In the genomic region with DNA sequence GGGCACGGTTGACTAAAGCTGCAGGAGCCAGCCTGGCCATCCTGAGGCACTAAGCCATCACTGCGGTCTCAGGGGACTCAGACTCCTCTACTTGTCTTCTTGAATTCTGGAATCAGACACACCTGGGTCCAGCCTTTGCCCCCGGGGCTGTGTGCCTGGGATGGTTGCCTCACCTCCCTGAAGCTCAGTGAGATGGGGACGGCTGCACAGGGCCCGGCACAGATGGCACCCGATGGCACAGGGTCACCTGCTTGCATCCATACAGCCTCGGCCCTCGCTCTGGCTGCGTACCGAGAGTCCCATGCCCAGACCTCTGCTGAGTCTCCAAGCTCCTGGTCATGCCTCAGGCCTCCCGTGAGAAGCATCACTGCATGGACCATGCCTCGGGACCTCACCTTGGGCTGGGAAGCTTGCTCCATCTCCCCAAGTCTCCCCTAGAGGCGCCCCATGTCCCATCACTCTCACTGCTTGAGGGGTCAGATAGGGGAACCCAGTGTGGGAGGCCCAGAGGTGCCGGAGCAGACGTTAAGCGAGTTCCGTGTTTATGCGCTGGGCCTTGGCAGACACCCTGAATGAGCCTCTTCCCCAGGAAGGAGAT, we compare ENCODE assay signal across 12 cellular contexts.
DNase-seq lines count a peak whose midpoint lies in the region; ATAC-seq lines count a peak whose summit lies in the region.
"Had no signal": no experiment of that assay in that cellular context is flagged by ENCODE, and none has a peak within 500 bp of the region (broad histone marks: within the 10 kb centered on the region; RNA-seq: fewer than 3 reads in every experiment).

No MANE protein-coding gene starts in this region.

- no peak overlapping the region for H2BK120ac ChIP-seq in mesendoderm (ENCODE audit: low read depth, low read length)

- H3K23ac ChIP-seq in mesendoderm (ENCODE audit: low read length) = no peak overlapping the region

- H3K27ac Mint-ChIP-seq in activated CD4-positive, alpha-beta memory T cell treated with anti-CD3 and anti-CD28 coated beads, Interleukin-2, amount 10 ng/mL, durations not matched to agents 7 days and 5 days = peak overlapping the region; percentile 99
- peak overlapping the region; percentile 91 to 98 (median 97) for H3K27ac Mint-ChIP-seq in immature natural killer cell

- peaks cover 78% of the 10 kb centered on the region for H3K79me2 ChIP-seq in mesendoderm (ENCODE audit: control insufficient read depth, insufficient read depth, low read length)

- H2BK5ac ChIP-seq in mesendoderm (ENCODE audit: low read length) = no peak overlapping the region

- peak overlapping the region; percentile 90 for H3K4me3 Mint-ChIP-seq in activated CD4-positive, alpha-beta memory T cell treated with anti-CD3 and anti-CD28 coated beads, Interleukin-2, amount 10 ng/mL, durations not matched to agents 7 days and 5 days
- H3K4me3 Mint-ChIP-seq in immature natural killer cell = peak overlapping the region; percentile 68 to 92 (median 73)

- no peak overlapping the region for H2BK15ac ChIP-seq in mesendoderm (replicated peaks; ENCODE audit: low read depth)

- no peaks in the 10 kb centered on the region for H3K27me3 ChIP-seq in stomach smooth muscle (ENCODE audit: control insufficient read depth in 1 of 2, insufficient read depth in 2 of 2, low read length in 2 of 2)
- no peaks in the 10 kb centered on the region for H3K27me3 ChIP-seq in mesendoderm (ENCODE audit: insufficient read depth, low read length, poor library complexity)
- no peaks in the 10 kb centered on the region for H3K27me3 ChIP-seq in aorta (ENCODE audit: control insufficient read depth in 1 of 2, insufficient read depth in 2 of 2, low read length in 1 of 2)
- H3K27me3 ChIP-seq: heart left ventricle, pancreas had no signal

- H2AK5ac ChIP-seq in mesendoderm (ENCODE audit: low read length) = no peak overlapping the region

- H3K9me3 Mint-ChIP-seq in activated CD4-positive, alpha-beta memory T cell treated with anti-CD3 and anti-CD28 coated beads, Interleukin-2, amount 10 ng/mL, durations not matched to agents 7 days and 5 days = no peaks in the 10 kb centered on the region
- peaks cover 0 to 3% (median 0%) of the 10 kb centered on the region in 6 donors for H3K9me3 Mint-ChIP-seq in immature natural killer cell

- peak; percentile 54 for DNase-seq in activated T-cell treated with anti-CD3 and anti-CD28 coated beads, Interleukin-2, amount 50 U/mL, for 1 hour
- DNase-seq in activated T-cell treated with anti-CD3 and anti-CD28 coated beads for 4 hours (no peak), immature natural killer cell (no peak), mesendoderm (no peak), aorta (no peak), D341Med (ENCODE audit: low spot score) (no peak)
- DNase-seq in activated CD4-positive, alpha-beta memory T cell treated with anti-CD3 and anti-CD28 coated beads, Interleukin-2, amount 10 ng/mL, durations not matched to agents 7 days and 5 days = no peak
- DNase-seq: ACHN, NCI-H69, pancreas had no signal

- POLR2A ChIA-PET in activated CD4-positive, alpha-beta memory T cell treated with anti-CD3 and anti-CD28 coated beads, Interleukin-2, amount 10 ng/mL, durations not matched to agents 7 days and 5 days (lab: Charles Lee) = interaction anchor here (0.6 to 8.1 kb wide), 7 partner anchors 9 to 126 kb away, joined by 3 to 164 read pairs (median 5); no protein-coding TSS in a partner anchor

- H3K4me3 ChIP-seq in stomach smooth muscle (ENCODE audit: low read length in 2 of 2) = no peak overlapping the region
- no peak overlapping the region for H3K4me3 ChIP-seq in mesendoderm (ENCODE audit: low read length)
- H3K4me3 ChIP-seq in aorta (ENCODE audit: low read length in 2 of 2) = no peak overlapping the region
- H3K4me3 ChIP-seq: pancreas had no signal

- peaks cover 32% of the 10 kb centered on the region for H3K79me1 ChIP-seq in mesendoderm (ENCODE audit: low read length)

- H3K4me2 ChIP-seq in mesendoderm (ENCODE audit: low read length) = no peak overlapping the region

- no peak overlapping the region for H3K4ac ChIP-seq in mesendoderm (ENCODE audit: low read depth, low read length)

- H3K36me3 ChIP-seq in stomach smooth muscle (ENCODE audit: control insufficient read depth in 2 of 2, insufficient read depth in 2 of 2, low read length in 2 of 2) (peaks cover 0 to 6% of the 10 kb centered on the region in 2 donors), mesendoderm (ENCODE audit: control insufficient read depth, insufficient read depth, low read length) (no peaks in the 10 kb centered on the region), aorta (ENCODE audit: control insufficient read depth in 1 of 2, insufficient read depth in 2 of 2, low read length in 1 of 2) (no peaks in the 10 kb centered on the region)
- H3K36me3 ChIP-seq: heart left ventricle, pancreas had no signal

- no peak overlapping the region for H3K18ac ChIP-seq in mesendoderm (ENCODE audit: low read length)

- no CpG with 5 or more reads among the region's 18 CpGs for whole genome bisulfite sequencing in mesendoderm (ENCODE audit: extremely low coverage, insufficient coverage, low lambda C conversion rate)
- WGBS in aorta, 2 donors = 92 to 94% methylated on average over 18 of the region's 18 CpGs

- H3K36me3 Mint-ChIP-seq in activated CD4-positive, alpha-beta memory T cell treated with anti-CD3 and anti-CD28 coated beads, Interleukin-2, amount 10 ng/mL, durations not matched to agents 7 days and 5 days (ENCODE audit: low read depth) = peaks cover 79% of the 10 kb centered on the region
- H3K36me3 Mint-ChIP-seq in immature natural killer cell = peaks cover 7% of the 10 kb centered on the region in 3 donors

- H3K56ac ChIP-seq in mesendoderm (ENCODE audit: low read length) = no peak overlapping the region

- CTCF ChIA-PET in activated CD4-positive, alpha-beta memory T cell treated with anti-CD3 and anti-CD28 coated beads, Interleukin-2, amount 10 ng/mL, durations not matched to agents 7 days and 5 days (lab: Charles Lee) = interaction anchor here (1.4 kb wide), 1 partner anchor 16 kb away, joined by 5 read pairs; no protein-coding TSS in a partner anchor

- H4K5ac ChIP-seq in mesendoderm (ENCODE audit: low read length) = no peak overlapping the region

- peaks cover 80% of the 10 kb centered on the region for H3K4me1 Mint-ChIP-seq in activated CD4-positive, alpha-beta memory T cell treated with anti-CD3 and anti-CD28 coated beads, Interleukin-2, amount 10 ng/mL, durations not matched to agents 7 days and 5 days
- H3K4me1 Mint-ChIP-seq in immature natural killer cell = peaks cover 94 to 98% of the 10 kb centered on the region in 2 donors

- H3K27me3 Mint-ChIP-seq in activated CD4-positive, alpha-beta memory T cell treated with anti-CD3 and anti-CD28 coated beads, Interleukin-2, amount 10 ng/mL, durations not matched to agents 7 days and 5 days = no peaks in the 10 kb centered on the region
- H3K27me3 Mint-ChIP-seq in immature natural killer cell (ENCODE audit: low read depth in 3 of 3) = peaks cover 5 to 16% (median 11%) of the 10 kb centered on the region in 3 donors

- peaks cover 69% of the 10 kb centered on the region for H3K4me1 ChIP-seq in stomach smooth muscle (ENCODE audit: control insufficient read depth, insufficient read depth, low read length)
- H3K4me1 ChIP-seq in mesendoderm (ENCODE audit: control insufficient read depth, low read depth, low read length) = peaks cover 8% of the 10 kb centered on the region
- H3K4me1 ChIP-seq in aorta (ENCODE audit: control insufficient read depth in 1 of 2, insufficient read depth in 2 of 2, low read length in 2 of 2) = no peaks in the 10 kb centered on the region

- H3K9ac ChIP-seq in stomach smooth muscle (ENCODE audit: low read length in 2 of 2) (no peak overlapping the region), mesendoderm (ENCODE audit: low read length) (no peak overlapping the region)

- no peak for ATAC-seq in aorta (ENCODE audit: low FRiP score)
- ATAC-seq: pancreas had no signal

- intact Hi-C loops in aorta (cut with DNase I) = no loop called here

- H3K9me3 ChIP-seq in stomach smooth muscle (ENCODE audit: control insufficient read depth in 2 of 2, low read length in 2 of 2) (no peaks in the 10 kb centered on the region), aorta (ENCODE audit: control insufficient read depth, low read length) (no peaks in the 10 kb centered on the region)
- H3K9me3 ChIP-seq: heart left ventricle, pancreas had no signal

- no peak overlapping the region for H4K8ac ChIP-seq in mesendoderm (ENCODE audit: low read depth, low read length)

- H3K27ac ChIP-seq in stomach smooth muscle (ENCODE audit: low read length) (peak overlapping the region; percentile 24), mesendoderm (ENCODE audit: low read depth, low read length) (no peak overlapping the region), aorta (ENCODE audit: low read depth in 1 of 2, low read length in 2 of 2) (no peak overlapping the region)
